Comparison of ENCODE assay signal across 19 cellular contexts in the genomic region with DNA sequence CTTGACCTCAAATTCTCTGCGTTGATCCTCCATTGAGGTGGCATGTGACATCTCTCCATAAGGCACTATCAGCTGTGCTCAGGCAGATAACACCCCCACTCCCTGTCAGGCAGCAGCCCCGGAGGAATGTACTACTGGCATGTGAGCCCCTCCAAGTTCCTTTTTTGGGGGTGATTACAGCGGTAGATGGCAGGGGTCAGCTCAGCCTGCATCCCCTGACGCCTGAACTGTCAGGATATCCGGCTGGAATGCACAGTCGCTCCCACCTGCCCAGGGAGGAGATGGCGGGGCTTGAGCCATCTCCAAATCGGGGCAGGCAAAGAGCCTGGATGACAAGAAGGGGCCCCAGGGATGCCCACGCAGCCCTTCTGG. TPM values are rescaled to one million over a fixed set of nuclear protein-coding genes. Genes with fewer than 3 reads are reported as not detected.
DNase-seq lines count a peak whose midpoint lies in the region; ATAC-seq, FAIRE-seq and TF ChIP-seq lines count a peak whose summit lies in the region.
"Had no signal": no experiment of that assay in that cellular context is flagged by ENCODE, and none has a peak within 500 bp of the region (broad histone marks: within the 10 kb centered on the region; RNA-seq: fewer than 3 reads in every experiment).

No MANE protein-coding gene starts in this region.

- H3K4me1 ChIP-seq in K562 (replicated peaks in 1 of 2; ENCODE audit: control insufficient read depth in 2 of 2, insufficient read depth in 2 of 2, low read length in 2 of 2) (peaks cover 3 to 31% of the 10 kb centered on the region in 2 experiments; a peak in 3 of 5 replicates), right atrium auricular region (peaks cover 0 to 49% of the 10 kb centered on the region in 2 donors), skeletal muscle tissue (ENCODE audit: control insufficient read depth in 3 of 3, insufficient read depth in 3 of 3, low read length in 3 of 3) (peaks cover 22 to 35% (median 32%) of the 10 kb centered on the region in 3 donors), GM23338 (ENCODE audit: insufficient read depth) (peaks cover 19% of the 10 kb centered on the region), OCI-LY7 (ENCODE audit: insufficient read depth, low read length, poor library complexity, severe bottlenecking) (peaks cover 9% of the 10 kb centered on the region)

- no TSS peak for BruUV-seq in K562 (replicated peaks; lab: Mats Ljungman, UMichigan)
- no TSS peak for BruUV-seq in OCI-LY7 (replicated peaks; lab: Mats Ljungman, UMichigan)

- H3K27me3 ChIP-seq in K562 (ENCODE audit: control insufficient read depth in 2 of 2, insufficient read depth in 2 of 2, low read length in 2 of 2) = peaks cover 0 to 8% of the 10 kb centered on the region in 2 experiments; a peak in 2 of 5 replicates
- no peaks in the 10 kb centered on the region for H3K27me3 ChIP-seq in right atrium auricular region
- no peaks in the 10 kb centered on the region for H3K27me3 ChIP-seq in skeletal muscle tissue (ENCODE audit: control insufficient read depth in 3 of 3, insufficient read depth in 3 of 3, low read length in 3 of 3)
- H3K27me3 ChIP-seq in GM23338 (ENCODE audit: insufficient read depth) = no peaks in the 10 kb centered on the region
- H3K27me3 ChIP-seq: ovary, upper lobe of right lung had no signal

- H3K4me3 Mint-ChIP-seq in activated naive CD4-positive, alpha-beta T cell treated with anti-CD3 and anti-CD28 coated beads, Interleukin-2, amount 10 ng/mL, durations not matched to agents 7 days and 5 days = no peak overlapping the region
- H3K4me3 Mint-ChIP-seq in GM23338 = no peak overlapping the region

- no peak for FAIRE-seq in K562 (lab: Jason Lieb, UNC)

- 0 out of 2 replicates have a peak, but pooled peaks cover 7% of the 10 kb centered on the region for H4K20me1 ChIP-seq in K562 (replicated peaks; ENCODE audit: control insufficient read depth, insufficient read depth, low read length)
- no peaks in the 10 kb centered on the region; the same call in 1 of the 2 replicates for H4K20me1 ChIP-seq in GM23338 (replicated peaks; ENCODE audit: insufficient read depth)
- no peaks in the 10 kb centered on the region for H4K20me1 ChIP-seq in OCI-LY7 (ENCODE audit: insufficient read depth, low read length)

- peak overlapping the region in 1 of 2 experiments; percentile 5; a peak in 2 of 4 replicates for H3K9ac ChIP-seq in K562 (ENCODE audit: insufficient read depth in 1 of 2, low read depth in 2 of 2, low read length in 2 of 2)
- H3K9ac ChIP-seq in skeletal muscle tissue (ENCODE audit: low read depth in 1 of 3, low read length in 3 of 3) = peak overlapping the region in 1 of 3 donors; percentile 62

- H3K27me3 Mint-ChIP-seq in activated naive CD4-positive, alpha-beta T cell treated with anti-CD3 and anti-CD28 coated beads, Interleukin-2, amount 10 ng/mL, durations not matched to agents 7 days and 5 days = no peaks in the 10 kb centered on the region
- peaks cover 8% of the 10 kb centered on the region for H3K27me3 Mint-ChIP-seq in GM23338 (ENCODE audit: insufficient read depth, low read depth, poor library complexity)

- POLR2A ChIA-PET in K562 (lab: Yijun Ruan, JAX) = interaction anchor here (0.6 to 11.4 kb wide), 14 partner anchors 8 to 181 kb away, joined by 3 to 156 read pairs (median 5); no protein-coding TSS in a partner anchor
- POLR2A ChIA-PET in OCI-LY7 (lab: Charles Lee) = no interaction called here

- TF ChIP-seq RAD21 in K562 (CRISPR knock-in tag; conservative IDR thresholded peaks at IDR 0.05 in 1 of 2, IDR thresholded peaks at IDR 0.05 in 1 of 2) = no peak

- H3F3A ChIP-seq in GM23338 (replicated peaks; ENCODE audit: low read depth) = no peaks in the 10 kb centered on the region; the same call in 1 of the 2 replicates

- TF ChIP-seq CTCF in K562 (IDR thresholded peaks at IDR 0.05 in 2 of 3, conservative IDR thresholded peaks at IDR 0.05 in 1 of 3; ENCODE audit: insufficient read depth in 2 of 3, low read depth in 1 of 3, low read length in 3 of 3) (no peak), right atrium auricular region (IDR thresholded peaks at IDR 0.05) (no peak), GM23338 (conservative IDR thresholded peaks at IDR 0.05; ENCODE audit: low read depth in 2 of 2) (no peak), OCI-LY7 (conservative IDR thresholded peaks at IDR 0.05; ENCODE audit: low read length) (no peak)

- peaks cover 41% of the 10 kb centered on the region for H3K36me3 Mint-ChIP-seq in activated naive CD4-positive, alpha-beta T cell treated with anti-CD3 and anti-CD28 coated beads, Interleukin-2, amount 10 ng/mL, durations not matched to agents 7 days and 5 days
- H3K36me3 Mint-ChIP-seq in GM23338 (ENCODE audit: low read depth) = peaks cover 35% of the 10 kb centered on the region

- H3K9me1 ChIP-seq in K562 (ENCODE audit: control insufficient read depth, insufficient read depth, low read length) = peaks cover 3% of the 10 kb centered on the region

- ATAC-seq in K562 (peak; percentile 3), GM23338 (no peak)
- ATAC-seq: upper lobe of right lung had no signal

- H3K4me2 ChIP-seq in K562 (ENCODE audit: insufficient read depth, low read length) (no peak overlapping the region), GM23338 (no peak overlapping the region), OCI-LY7 (ENCODE audit: low read length) (no peak overlapping the region)

- DNase-seq in activated naive CD4-positive, alpha-beta T cell treated with anti-CD3 and anti-CD28 coated beads, Interleukin-2, amount 10 ng/mL, durations not matched to agents 7 days and 5 days = no peak
- DNase-seq in activated naive CD4-positive, alpha-beta T cell treated with Interleukin-2 at 50 U/mL for 16 hours = no peak
- DNase-seq in K562 (ENCODE audit: extremely low read depth in 1 of 4, low spot score in 3 of 4) = peak in 1 of 4 experiments; percentile 57
- DNase-seq in right atrium auricular region (ENCODE audit: low spot score) = no peak
- no peak for DNase-seq in A172 (ENCODE audit: low spot score)
- DNase-seq in GM23338 (ENCODE audit: low spot score) = no peak
- no peak for DNase-seq in OCI-LY7 (ENCODE audit: low spot score)
- DNase-seq: activated CD4-positive, CD25-positive, alpha-beta regulatory T cell treated with anti-CD3 and anti-CD28 coated beads, Interleukin-2, amount 50 U/mL, for 72 hours; amygdala; effector CD4-positive, alpha-beta T cell; H7; NCI-H526 treated with DMSO at 0.1 percent for 48 hours; ovary; SIG-M5; stimulated activated CD4-positive, alpha-beta T cell treated with anti-CD3 and anti-CD28 coated beads, Interleukin-2, amount 100 ng/mL, for 24 hours; upper lobe of right lung had no signal

- peaks cover 56% of the 10 kb centered on the region for H3K4me1 Mint-ChIP-seq in activated naive CD4-positive, alpha-beta T cell treated with anti-CD3 and anti-CD28 coated beads, Interleukin-2, amount 10 ng/mL, durations not matched to agents 7 days and 5 days
- peaks cover 26% of the 10 kb centered on the region for H3K4me1 Mint-ChIP-seq in GM23338

- H3K9me3 ChIP-seq in K562 (replicated peaks; ENCODE audit: control insufficient read depth, insufficient read depth, low read depth, low read length) = no peaks in the 10 kb centered on the region
- H3K9me3 ChIP-seq in right atrium auricular region = no peaks in the 10 kb centered on the region
- H3K9me3 ChIP-seq in skeletal muscle tissue (ENCODE audit: control insufficient read depth in 3 of 3, low read length in 3 of 3) = no peaks in the 10 kb centered on the region
- H3K9me3 ChIP-seq in OCI-LY7 (ENCODE audit: low read length) = no peaks in the 10 kb centered on the region
- H3K9me3 ChIP-seq: ovary, upper lobe of right lung had no signal

- intact Hi-C loops in K562 (cut with micrococcal nuclease) (no loop called here), OCI-LY7 (cut with micrococcal nuclease; ENCODE audit: unreplicated experiment) (no loop called here)

- no peak overlapping the region for H2AFZ ChIP-seq in K562 (ENCODE audit: low read depth, low read length)
- no peak overlapping the region for H2AFZ ChIP-seq in GM23338
- no peak overlapping the region for H2AFZ ChIP-seq in OCI-LY7 (ENCODE audit: low read length)

- peaks cover 46% of the 10 kb centered on the region for H3K36me3 ChIP-seq in K562 (ENCODE audit: control insufficient read depth, insufficient read depth, low read length)
- peaks cover 22% of the 10 kb centered on the region for H3K36me3 ChIP-seq in right atrium auricular region
- H3K36me3 ChIP-seq in skeletal muscle tissue (ENCODE audit: control insufficient read depth in 3 of 3, insufficient read depth in 3 of 3, low read length in 3 of 3) = peaks cover 23 to 29% (median 25%) of the 10 kb centered on the region in 3 donors
- H3K36me3 ChIP-seq in GM23338 (ENCODE audit: insufficient read depth) = peaks cover 11% of the 10 kb centered on the region
- peaks cover 35% of the 10 kb centered on the region for H3K36me3 ChIP-seq in OCI-LY7 (ENCODE audit: insufficient read depth, low read length)
- H3K36me3 ChIP-seq: ovary had no signal

- H3K9me2 ChIP-seq in GM23338 (ENCODE audit: insufficient read depth) (no peaks in the 10 kb centered on the region), OCI-LY7 (ENCODE audit: insufficient read depth, low read length) (no peaks in the 10 kb centered on the region)

- TF ChIP-seq EP300 in K562 (IDR thresholded peaks at IDR 0.05; ENCODE audit: low read length) = no peak

- no peaks in the 10 kb centered on the region for H3K9me3 Mint-ChIP-seq in activated naive CD4-positive, alpha-beta T cell treated with anti-CD3 and anti-CD28 coated beads, Interleukin-2, amount 10 ng/mL, durations not matched to agents 7 days and 5 days
- H3K9me3 Mint-ChIP-seq in GM23338 = no peaks in the 10 kb centered on the region

- H3K4me3 ChIP-seq in K562 = no peak overlapping the region
- H3K4me3 ChIP-seq in right atrium auricular region = no peak overlapping the region
- no peak overlapping the region for H3K4me3 ChIP-seq in skeletal muscle tissue (ENCODE audit: low read length in 3 of 3)
- H3K4me3 ChIP-seq in GM23338 = no peak overlapping the region
- no peak overlapping the region for H3K4me3 ChIP-seq in OCI-LY7 (ENCODE audit: low read depth, low read length, poor library complexity, severe bottlenecking)
- H3K4me3 ChIP-seq: ovary, upper lobe of right lung had no signal

- H3K27ac ChIP-seq in K562 (ENCODE audit: extremely low read depth, low read depth, low read length) = no peak overlapping the region
- H3K27ac ChIP-seq in right atrium auricular region = peak overlapping the region; percentile 79 to 96
- peak overlapping the region; percentile 28 for H3K27ac ChIP-seq in skeletal muscle tissue (ENCODE audit: low read depth, low read length)
- no peak overlapping the region for H3K27ac ChIP-seq in GM23338 (ENCODE audit: low read depth)
- no peak overlapping the region for H3K27ac ChIP-seq in OCI-LY7 (ENCODE audit: low read depth, low read length, poor library complexity, severe bottlenecking)
- H3K27ac ChIP-seq: C4-2B, ovary, upper lobe of right lung had no signal

- in situ Hi-C loops in K562 (cut with MboI) = no loop called here

- H3K79me2 ChIP-seq in K562 (ENCODE audit: control insufficient read depth, insufficient read depth, low read length) = no peaks in the 10 kb centered on the region
- no peaks in the 10 kb centered on the region for H3K79me2 ChIP-seq in GM23338 (replicated peaks; ENCODE audit: insufficient read depth)
- no peaks in the 10 kb centered on the region for H3K79me2 ChIP-seq in OCI-LY7 (ENCODE audit: insufficient read depth, low read depth, low read length)

- WGBS in K562 (ENCODE audit: insufficient coverage, low coverage, missing lambda C conversion rate) = 64% methylated on average over 9 of the region's 9 CpGs

- CTCF ChIA-PET in activated naive CD4-positive, alpha-beta T cell treated with anti-CD3 and anti-CD28 coated beads, Interleukin-2, amount 10 ng/mL, durations not matched to agents 7 days and 5 days (lab: Charles Lee) = interaction anchor here (1.7 kb wide), 1 partner anchor 101 kb away, joined by 4 read pairs; no protein-coding TSS in a partner anchor
- CTCF ChIA-PET in K562 (lab: Yijun Ruan, JAX; ENCODE audit: low intra/inter-chr PET ratio) = no interaction called here
- CTCF ChIA-PET in OCI-LY7 (lab: Charles Lee; ENCODE audit: unreplicated experiment) = no interaction called here

- TF ChIP-seq POLR2A in K562 (conservative IDR thresholded peaks at IDR 0.05) = no peak

- peak overlapping the region; percentile 49 for H3K27ac Mint-ChIP-seq in activated naive CD4-positive, alpha-beta T cell treated with anti-CD3 and anti-CD28 coated beads, Interleukin-2, amount 10 ng/mL, durations not matched to agents 7 days and 5 days
- no peak overlapping the region for H3K27ac Mint-ChIP-seq in GM23338

RNA-seq across cellular contexts. Expression of gene FAM78A, which starts 40.8 kb away (rescaled TPM):
- total RNA-seq in K562 (2011; cell fraction: chromatin; rRNA removed; ENCODE audit: low replicate concordance) = 38.6 and 86.5 TPM in 2 replicates
- total RNA-seq in K562 (2011; cell fraction: nucleolus; rRNA removed) = 61.2 and 70.5 TPM in 2 replicates
- 59.7 and 74.0 TPM in 2 replicates for total RNA-seq in K562 (2011; cell fraction: nucleoplasm; rRNA removed)
- total RNA-seq in K562 (2014; rRNA removed) (55.5 and 85.8 TPM in 2 replicates), K562 (2014; rRNA removed; fragmentation: Illumina TruSeq; extraction: Trizol) (23.7 and 28.6 TPM in 2 replicates), K562 (2015; rRNA removed; fragmentation: Illumina TruSeq; extraction: Trizol) (55.6 and 55.9 TPM in 2 replicates), K562 (2021) (103 and 105 TPM in 2 replicates), right atrium auricular region (10 to 100 TPM; 31.8 to 55.3 TPM), skeletal muscle tissue (14.6 TPM), OCI-LY7 (2022) (35.0 and 38.4 TPM in 2 replicates)
- polyA plus RNA-seq in K562 (2011; rRNA removed) (29.9 and 50.1 TPM in 2 replicates), K562 (2014; fragmentation: Illumina TruSeq; extraction: Trizol) (65.0 and 68.7 TPM in 2 replicates), K562 (2014; fragmentation: Nextera tagmentation; extraction: Ambion mirVana) (1 to 10 TPM in 1 of 2 experiments, under 1 TPM in 1; 0.56 to 1.2 TPM), K562 (2014; rRNA removed) (55.2 and 59.6 TPM in 2 replicates), GM23338 (2016; fragmentation: Nextera tagmentation; extraction: Ambion mirVana) (0.57 and 0.75 TPM in 2 replicates)
- 60.0 and 102 TPM in 2 replicates for polyA plus RNA-seq in K562 (2011; cell fraction: cytosol; rRNA removed)
- 43.9 and 60.4 TPM in 2 replicates for polyA plus RNA-seq in K562 (2011; cell fraction: nucleus; rRNA removed)
- polyA plus RNA-seq in K562 (2012) = 66.9 and 81.0 TPM in 2 replicates
- 23.2 and 33.4 TPM in 2 replicates for polyA minus RNA-seq in K562 (2011; rRNA and poly(A)+ RNA removed)
- 57.5 and 69.4 TPM in 2 replicates for polyA minus RNA-seq in K562 (2011; cell fraction: cytosol; rRNA and poly(A)+ RNA removed)
- 13.3 and 20.8 TPM in 2 replicates for polyA minus RNA-seq in K562 (2011; cell fraction: nucleus; rRNA and poly(A)+ RNA removed)
- total RNA-seq in A172 (2014; rRNA removed; shearing (Covaris generic)) = 1.8 and 2.5 TPM in 2 replicates
- total RNA-seq in GM23338 (2014; rRNA removed; shearing (Covaris generic)) = 2.1 and 2.2 TPM in 2 replicates
- total RNA-seq in OCI-LY7 (2014; rRNA removed; shearing (Covaris generic)) = 17.8 and 25.0 TPM in 2 replicates

RNA-seq across cellular contexts. Expression of gene PLPP7, which starts 54.1 kb away (rescaled TPM):
- total RNA-seq in K562 (2011; cell fraction: chromatin; rRNA removed; ENCODE audit: low replicate concordance) = 0.49 TPM in 1 of 2 replicates, not detected in the other
- total RNA-seq in K562 (2011; cell fraction: nucleolus; rRNA removed) = 1.1 and 1.2 TPM in 2 replicates
- 0.66 and 0.99 TPM in 2 replicates for total RNA-seq in K562 (2011; cell fraction: nucleoplasm; rRNA removed)
- total RNA-seq in K562 (2014; rRNA removed) (0.23 and 0.65 TPM in 2 replicates), K562 (2014; rRNA removed; fragmentation: Illumina TruSeq; extraction: Trizol) (not detected in 2 replicates), K562 (2015; rRNA removed; fragmentation: Illumina TruSeq; extraction: Trizol) (0.18 and 0.30 TPM in 2 replicates), K562 (2021) (0.56 and 0.93 TPM in 2 replicates), right atrium auricular region (100 to 1,000 TPM; 124 to 216 TPM), skeletal muscle tissue (34.4 TPM), OCI-LY7 (2022) (0.11 and 0.28 TPM in 2 replicates)
- polyA plus RNA-seq in K562 (2011; rRNA removed) (0.18 and 0.41 TPM in 2 replicates), K562 (2014; fragmentation: Illumina TruSeq; extraction: Trizol) (0.09 and 0.37 TPM in 2 replicates), K562 (2014; fragmentation: Nextera tagmentation; extraction: Ambion mirVana) (not detected), K562 (2014; rRNA removed) (0.86 TPM in 1 of 2 replicates, not detected in the other), GM23338 (2016; fragmentation: Nextera tagmentation; extraction: Ambion mirVana) (1.6 and 2.0 TPM in 2 replicates)
- polyA plus RNA-seq in K562 (2011; cell fraction: cytosol; rRNA removed) = 0.48 and 0.50 TPM in 2 replicates
- 0.68 and 0.87 TPM in 2 replicates for polyA plus RNA-seq in K562 (2011; cell fraction: nucleus; rRNA removed)
- polyA plus RNA-seq in K562 (2012) = 0.64 and 1.3 TPM in 2 replicates
- 0.09 and 0.11 TPM in 2 replicates for polyA minus RNA-seq in K562 (2011; rRNA and poly(A)+ RNA removed)
- not detected in 2 replicates for polyA minus RNA-seq in K562 (2011; cell fraction: cytosol; rRNA and poly(A)+ RNA removed)
- polyA minus RNA-seq in K562 (2011; cell fraction: nucleus; rRNA and poly(A)+ RNA removed) = 0.13 and 1.00 TPM in 2 replicates
- total RNA-seq in A172 (2014; rRNA removed; shearing (Covaris generic)) = 0.14 and 1.0 TPM in 2 replicates
- 2.4 and 4.4 TPM in 2 replicates for total RNA-seq in GM23338 (2014; rRNA removed; shearing (Covaris generic))
- 0.16 and 0.46 TPM in 2 replicates for total RNA-seq in OCI-LY7 (2014; rRNA removed; shearing (Covaris generic))
- total RNA-seq: T-helper 2 cell treated with Interferon-gamma antibody and Interleukin-4, amounts not matched to agents 100 ng/mL and 5 ng/mL, for 36 hours had no signal

Comparison
In these comparisons a context has a peak if more than half of its experiments do, and no peak if none do; other contexts are left out.
1. H3K27ac ChIP-seq: peak in right atrium auricular region (2 of 2) and skeletal muscle tissue (single experiment); none in K562 (single experiment), GM23338 (single experiment) and OCI-LY7 (single experiment).